17 cellular contexts compared by ENCODE assay signal in the genomic region with DNA sequence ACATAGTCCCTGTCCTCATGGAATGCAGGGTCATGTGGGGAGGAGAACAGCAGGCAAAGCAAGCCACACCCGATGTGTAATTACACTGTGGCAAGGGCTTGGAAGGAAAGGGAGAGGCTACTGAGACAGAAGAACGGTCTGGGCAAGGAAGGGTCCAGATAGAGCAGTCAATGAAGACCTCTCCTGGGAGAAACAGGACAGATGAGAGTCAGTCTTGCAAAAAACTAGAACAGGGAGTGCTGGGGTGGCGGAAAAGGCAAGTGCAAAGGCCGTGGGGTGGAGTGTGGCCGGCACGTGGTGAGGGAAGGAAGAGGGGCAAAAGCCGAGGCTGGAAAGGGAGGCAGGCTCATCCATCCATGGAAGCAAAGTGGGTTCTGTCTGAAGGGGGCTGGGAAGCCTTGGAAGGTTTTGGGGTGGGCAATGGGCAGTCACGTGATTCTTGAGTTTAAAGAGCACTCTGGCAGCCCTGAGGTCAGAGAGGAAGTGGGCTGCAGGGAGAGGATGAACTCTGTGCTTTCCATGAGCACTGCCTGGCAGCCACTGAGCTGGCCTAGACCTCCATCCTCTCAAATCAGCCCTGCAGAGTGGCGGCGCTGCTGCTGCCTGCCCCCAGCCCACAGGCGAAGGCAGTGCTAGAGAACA.
DNase-seq lines count a peak whose midpoint lies in the region; ATAC-seq, FAIRE-seq and TF ChIP-seq lines count a peak whose summit lies in the region.
"Had no signal": no experiment of that assay in that cellular context is flagged by ENCODE, and none has a peak within 500 bp of the region (broad histone marks: within the 10 kb centered on the region; RNA-seq: fewer than 3 reads in every experiment).

No MANE protein-coding gene starts in this region.

- peak; percentile 71 for FAIRE-seq in urothelium cell line (lab: Jason Lieb, UNC)

- H3K27me3 ChIP-seq in WERI-Rb-1 (ENCODE audit: insufficient read depth, low read depth, severe bottlenecking): no peaks in the 10 kb centered on the region
- H3K27me3 ChIP-seq in effector memory CD4-positive, alpha-beta T cell (replicated peaks; ENCODE audit: control insufficient read depth, insufficient read depth, low read length, poor library complexity, severe bottlenecking): no peaks in the 10 kb centered on the region

- intact Hi-C loops in mucosa of descending colon (cut with DNase I, micrococcal nuclease): no loop called here

- TF ChIP-seq CTCF in WERI-Rb-1 (IDR thresholded peaks at IDR 0.05; ENCODE audit: low read depth, low read length): no peak
- TF ChIP-seq CTCF in mucosa of descending colon (IDR thresholded peaks at IDR 0.05): no peak

- peak; percentile 11 for ATAC-seq in mucosa of descending colon
- ATAC-seq: HCT116 had no signal

- DNase-seq in NCI-H82 (lab: John Stamatoyannopoulos, UW) (peak; percentile 20), NCI-H82 treated with DMSO at 0.1 percent for 48 hours (lab: John Stamatoyannopoulos, UW; ENCODE audit: unreplicated experiment) (no peak), WERI-Rb-1 (peak; percentile 32), mucosa of descending colon (peak in 1 of 3 donors; percentile 12), urothelium cell line (ENCODE audit: low spot score) (no peak), NCI-H2196 (lab: John Stamatoyannopoulos, UW; ENCODE audit: unreplicated experiment) (no peak), EL (no peak)
- DNase-seq in effector memory CD4-positive, alpha-beta T cell: no peak
- DNase-seq: 8988T; COR-L47; Karpas-422; NCI-H1417; NCI-H1930; NCI-H510A treated with DMSO at 0.1 percent for 48 hours; NK-92 treated with Interleukin-12 subunit alpha and Interleukin-12 subunit beta, amount 100 ng/mL, for 24 hours; OCI-M1 had no signal

- H3K4me3 ChIP-seq in WERI-Rb-1 (ENCODE audit: low read depth, low read length) (no peak overlapping the region), mucosa of descending colon (no peak overlapping the region)
- no peak overlapping the region for H3K4me3 ChIP-seq in effector memory CD4-positive, alpha-beta T cell (ENCODE audit: insufficient read depth, low read depth, low read length, poor library complexity, severe bottlenecking)

- H3K36me3 ChIP-seq in WERI-Rb-1 (no peaks in the 10 kb centered on the region), mucosa of descending colon (ENCODE audit: low read depth) (no peaks in the 10 kb centered on the region)
- no peaks in the 10 kb centered on the region for H3K36me3 ChIP-seq in effector memory CD4-positive, alpha-beta T cell (ENCODE audit: control insufficient read depth, insufficient read depth, low read length)

- H3K9me3 ChIP-seq in WERI-Rb-1 (ENCODE audit: severe bottlenecking) (peaks cover 3% of the 10 kb centered on the region), mucosa of descending colon (no peaks in the 10 kb centered on the region)
- H3K9me3 ChIP-seq in effector memory CD4-positive, alpha-beta T cell (ENCODE audit: control insufficient read depth, low read length): no peaks in the 10 kb centered on the region

- peak overlapping the region; percentile 62 for H3K27ac ChIP-seq in WERI-Rb-1
- H3K27ac ChIP-seq in effector memory CD4-positive, alpha-beta T cell (ENCODE audit: insufficient read depth, low read length, poor library complexity, severe bottlenecking): no peak overlapping the region

- H3K4me1 ChIP-seq in mucosa of descending colon (ENCODE audit: low read depth): no peaks in the 10 kb centered on the region
- H3K4me1 ChIP-seq in effector memory CD4-positive, alpha-beta T cell (ENCODE audit: control insufficient read depth, insufficient read depth, low read length, poor library complexity, severe bottlenecking): no peaks in the 10 kb centered on the region

Comparison
In these comparisons a context has a peak if more than half of its experiments do, and no peak if none do; other contexts are left out.
1. DNase-seq: peak in NCI-H82 (single experiment) and WERI-Rb-1 (single experiment); none in NCI-H82 treated with DMSO at 0.1 percent for 48 hours (single experiment), urothelium cell line (single experiment), NCI-H2196 (single experiment), EL (single experiment) and effector memory CD4-positive, alpha-beta T cell (0 of 3).